1 cellular context compared by ENCODE assay signal in genomic region chr6:69843189-69843588, GRCh38.
TF ChIP-seq lines count a peak whose summit lies in the region.

No MANE protein-coding gene starts in this region.

TF ChIP-seq in GM12878, 131 proteins besides CTCF, POLR2A, EP300 and RAD21 (continued from another document):
- TF ChIP-seq ZBTB33 (IDR thresholded peaks at IDR 0.05), result no peak
- TF ChIP-seq PML (IDR thresholded peaks at IDR 0.05; ENCODE audit: low read length), result no peak
- TF ChIP-seq MTA3 (IDR thresholded peaks at IDR 0.05; ENCODE audit: borderline replicate concordance, low read length), result no peak
- no peak for TF ChIP-seq RELB (IDR thresholded peaks at IDR 0.05; ENCODE audit: low read depth)
- TF ChIP-seq FOS (IDR thresholded peaks at IDR 0.05; ENCODE audit: borderline replicate concordance, extremely low read depth, insufficient read length), result no peak
- no peak for TF ChIP-seq HDGF (IDR thresholded peaks at IDR 0.05)
- no peak for TF ChIP-seq ZBTB11 (CRISPR knock-in tag; IDR thresholded peaks at IDR 0.05)
- TF ChIP-seq CEBPZ (IDR thresholded peaks at IDR 0.05; ENCODE audit: low read depth, low read length), result no peak
- no peak for TF ChIP-seq SUPT20H (IDR thresholded peaks at IDR 0.05; ENCODE audit: borderline replicate concordance, control insufficient read depth, low read depth, low read length)
- no peak for TF ChIP-seq MEF2A (IDR thresholded peaks at IDR 0.05; ENCODE audit: insufficient read depth, low read depth, low read length)
- TF ChIP-seq SMARCA5 (IDR thresholded peaks at IDR 0.05), result no peak
- TF ChIP-seq SMC3 (IDR thresholded peaks at IDR 0.05; ENCODE audit: borderline replicate concordance, low read length), result no peak
- no peak for TF ChIP-seq SPI1 (IDR thresholded peaks at IDR 0.05; ENCODE audit: borderline replicate concordance, insufficient read depth, low read depth, low read length)
- no peak for TF ChIP-seq NR2C1 (IDR thresholded peaks at IDR 0.05)
- TF ChIP-seq HDAC6 (IDR thresholded peaks at IDR 0.05; ENCODE audit: unreplicated experiment), result no peak
- TF ChIP-seq CHD2 (IDR thresholded peaks at IDR 0.05; ENCODE audit: borderline replicate concordance, low read depth, low read length), result no peak
- no peak for TF ChIP-seq TARDBP (IDR thresholded peaks at IDR 0.05; ENCODE audit: borderline replicate concordance)
- no peak for TF ChIP-seq ATF2 (IDR thresholded peaks at IDR 0.05; ENCODE audit: low read length)
- TF ChIP-seq CBX5 (IDR thresholded peaks at IDR 0.05; ENCODE audit: low read depth), result no peak
- TF ChIP-seq ZNF384 (IDR thresholded peaks at IDR 0.05; ENCODE audit: borderline replicate concordance, low read depth, low read length), result no peak
- TF ChIP-seq IKZF2 (IDR thresholded peaks at IDR 0.05), result peak in 1 of 2 experiments; percentile 30; a peak in 1 of 4 replicates
- TF ChIP-seq BCL11A (IDR thresholded peaks at IDR 0.05; ENCODE audit: low read depth, low read length), result no peak
- TF ChIP-seq ATF3 (IDR thresholded peaks at IDR 0.05; ENCODE audit: borderline replicate concordance, extremely low read depth, low read depth, low read length), result no peak
- no peak for TF ChIP-seq YY1 (IDR thresholded peaks at IDR 0.05; ENCODE audit: low read depth, low read length)
- no peak for TF ChIP-seq ETV6 (conservative IDR thresholded peaks at IDR 0.05 in 1 of 2, IDR thresholded peaks at IDR 0.05 in 1 of 2; ENCODE audit: borderline replicate concordance in 1 of 2, low read depth in 1 of 2)
- TF ChIP-seq KAT2A (conservative IDR thresholded peaks at IDR 0.05; ENCODE audit: control insufficient read depth, low read depth, low read length), result no peak
- TF ChIP-seq RCOR1 (conservative IDR thresholded peaks at IDR 0.05; ENCODE audit: low read depth, low read length), result no peak
- 0 out of 2 replicates have a peak, but pooled peaks have one; percentile 39 for TF ChIP-seq MLLT1 (IDR thresholded peaks at IDR 0.05)
- TF ChIP-seq MTA2 (IDR thresholded peaks at IDR 0.05; ENCODE audit: low read depth), result peak; percentile 51
- peak; percentile 47; the same call in 1 of the 2 replicates for TF ChIP-seq ATF7 (IDR thresholded peaks at IDR 0.05; ENCODE audit: low read depth)
